ENCODE assay signal across 2 cellular contexts in the genomic region with DNA sequence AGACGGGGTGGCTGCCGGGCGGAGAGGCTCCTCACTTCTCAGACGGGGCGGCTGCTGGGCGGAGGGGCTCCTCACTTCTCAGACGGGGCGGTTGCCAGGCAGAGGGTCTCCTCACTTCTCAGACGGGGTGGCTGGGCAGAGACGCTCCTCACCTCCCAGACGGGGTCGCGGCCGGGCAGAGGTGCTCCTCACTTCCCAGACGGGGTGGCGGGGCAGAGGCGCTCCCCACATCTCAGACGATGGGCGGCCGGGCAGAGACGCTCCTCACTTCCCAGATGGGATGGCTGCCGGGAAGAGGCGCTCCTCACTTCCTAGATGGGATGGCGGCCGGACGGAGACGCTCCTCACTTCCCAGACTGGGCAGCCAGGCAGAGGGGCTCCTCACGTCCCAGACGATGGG. TPM values are rescaled to one million over a fixed set of nuclear protein-coding genes. Genes with fewer than 3 reads are reported as not detected.
"Had no signal": no experiment of that assay in that cellular context is flagged by ENCODE, and none has a peak within 500 bp of the region (broad histone marks: within the 10 kb centered on the region; RNA-seq: fewer than 3 reads in every experiment).

No MANE protein-coding gene starts in this region.

RNA-seq across cellular contexts. Expression of a gene that starts 21.2 kb away (rescaled TPM):
- total RNA-seq: OCI-LY7, PC-9 had no signal
